In genomic region chr7:35712563-35713226, GRCh38 we compare ENCODE assay signal across 22 cellular contexts.
"Had no signal": no experiment of that assay in that cellular context is flagged by ENCODE, and none has a peak within 500 bp of the region (broad histone marks: within the 10 kb centered on the region; RNA-seq: fewer than 3 reads in every experiment).

No MANE protein-coding gene starts in this region.

- H3K4me3 Mint-ChIP-seq: dendritic cell treated with granulocyte-macrophage colony-stimulating factor and Interleukin-4, amounts not matched to agents 40 ng/mL and 50 ng/mL, for 4 days; natural killer cell treated with Interleukin-12 subunit alpha and Interleukin-12 subunit beta and Interleukin-15 and Interleukin-18, amount 100 ng/mL, for 72 hours; neural progenitor cell; stimulated activated naive B cell treated with anti-CD40 and anti-IgM and Interleukin-4, amounts not matched to agents 10 μg/mL and 1 μg/mL and 100 μg/mL, for 72 hours; stimulated activated naive CD8-positive, alpha-beta T cell treated with anti-CD3 and anti-CD28 coated beads, Interleukin-15, amount 100 ng/mL, for 72 hours had no signal

- H3K9me3 Mint-ChIP-seq: dendritic cell treated with granulocyte-macrophage colony-stimulating factor and Interleukin-4, amounts not matched to agents 40 ng/mL and 50 ng/mL, for 4 days; natural killer cell treated with Interleukin-12 subunit alpha and Interleukin-12 subunit beta and Interleukin-15 and Interleukin-18, amount 100 ng/mL, for 72 hours; neural progenitor cell; stimulated activated naive CD8-positive, alpha-beta T cell treated with anti-CD3 and anti-CD28 coated beads, Interleukin-15, amount 100 ng/mL, for 72 hours had no signal

- H3K27ac ChIP-seq: foreskin keratinocyte, hepatocyte, neural progenitor cell, ovary, thoracic aorta, transverse colon had no signal

- H3K27me3 Mint-ChIP-seq: natural killer cell treated with Interleukin-12 subunit alpha and Interleukin-12 subunit beta and Interleukin-15 and Interleukin-18, amount 100 ng/mL, for 72 hours; progenitor cell of endocrine pancreas; stimulated activated naive B cell treated with anti-CD40 and anti-IgM and Interleukin-4, amounts not matched to agents 10 μg/mL and 1 μg/mL and 100 μg/mL, for 72 hours; stimulated activated naive CD8-positive, alpha-beta T cell treated with anti-CD3 and anti-CD28 coated beads, Interleukin-15, amount 100 ng/mL, for 72 hours had no signal

- H3K27me3 ChIP-seq: hepatocyte, neural progenitor cell, ovary, transverse colon had no signal

- FAIRE-seq: endothelial cell of umbilical vein had no signal

- H3K79me2 ChIP-seq: hepatocyte had no signal

- ATAC-seq: foreskin keratinocyte; left colon; left ventricle myocardium superior; natural killer cell treated with Interleukin-12 subunit alpha and Interleukin-12 subunit beta and Interleukin-15 and Interleukin-18, amount 100 ng/mL, for 72 hours; right cardiac atrium; stimulated activated naive B cell treated with anti-CD40 and anti-IgM and Interleukin-4, amounts not matched to agents 10 μg/mL and 1 μg/mL and 100 μg/mL, for 72 hours; stimulated activated naive CD8-positive, alpha-beta T cell treated with anti-CD3 and anti-CD28 coated beads, Interleukin-15, amount 100 ng/mL, for 72 hours had no signal

- H3K36me3 ChIP-seq: neural progenitor cell, ovary, thoracic aorta, transverse colon had no signal

- H3K27ac Mint-ChIP-seq: dendritic cell treated with granulocyte-macrophage colony-stimulating factor and Interleukin-4, amounts not matched to agents 40 ng/mL and 50 ng/mL, for 4 days; natural killer cell treated with Interleukin-12 subunit alpha and Interleukin-12 subunit beta and Interleukin-15 and Interleukin-18, amount 100 ng/mL, for 72 hours; neural progenitor cell; progenitor cell of endocrine pancreas; stimulated activated naive B cell treated with anti-CD40 and anti-IgM and Interleukin-4, amounts not matched to agents 10 μg/mL and 1 μg/mL and 100 μg/mL, for 72 hours; stimulated activated naive CD8-positive, alpha-beta T cell treated with anti-CD3 and anti-CD28 coated beads, Interleukin-15, amount 100 ng/mL, for 72 hours had no signal

- H3K9me3 ChIP-seq: ovary, thoracic aorta, transverse colon had no signal

- DNase-seq: erythroblast; foreskin keratinocyte; head of caudate nucleus; left colon; left ventricle myocardium superior; mesenchymal stem cell; midbrain; nucleus accumbens; ovary; right cardiac atrium; stimulated activated CD4-positive, alpha-beta T cell treated with anti-CD3 and anti-CD28 coated beads, Interleukin-4, amount 100 ng/mL, for 24 hours; stimulated activated naive B cell treated with anti-CD40 and anti-IgM and Interleukin-4, amounts not matched to agents 10 μg/mL and 1 μg/mL and 100 μg/mL, for 72 hours; stimulated activated naive CD8-positive, alpha-beta T cell treated with anti-CD3 and anti-CD28 coated beads, Interleukin-15, amount 100 ng/mL, for 72 hours; transverse colon had no signal

- H3K9ac ChIP-seq: neural progenitor cell had no signal

- H3K4me3 ChIP-seq: hepatocyte, lung, neural progenitor cell, ovary, thoracic aorta, transverse colon had no signal

- H3K4me2 ChIP-seq: hepatocyte, neural progenitor cell had no signal

- H3K4me1 ChIP-seq: neural progenitor cell had no signal

- H3K36me3 Mint-ChIP-seq: natural killer cell treated with Interleukin-12 subunit alpha and Interleukin-12 subunit beta and Interleukin-15 and Interleukin-18, amount 100 ng/mL, for 72 hours; neural progenitor cell had no signal

- H2AFZ ChIP-seq: hepatocyte, neural progenitor cell had no signal
